Comparison of ENCODE assay signal across 8 cellular contexts in the genomic region with DNA sequence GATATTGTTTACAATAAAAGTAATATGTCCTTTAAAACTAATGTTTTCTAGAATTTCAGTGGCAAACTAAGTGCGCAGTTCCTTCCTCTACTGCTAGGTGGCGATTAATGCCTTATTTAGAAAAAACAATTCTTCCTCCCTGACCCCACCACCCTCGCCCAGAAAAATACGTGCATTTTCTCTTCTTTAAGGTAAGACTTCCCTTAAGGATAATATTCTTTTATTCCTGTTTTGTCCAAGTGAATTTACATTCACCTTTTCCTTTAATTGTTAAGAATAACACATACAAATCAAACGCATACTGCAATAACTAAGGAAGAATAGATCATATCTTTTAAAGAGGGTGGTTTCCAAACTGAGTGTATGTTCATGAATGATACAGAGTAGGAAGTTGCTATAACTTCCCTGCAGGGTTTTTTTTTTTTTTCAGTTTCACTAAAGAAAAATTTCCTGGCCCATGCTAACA. TPM values are rescaled to one million over a fixed set of nuclear protein-coding genes. Genes with fewer than 3 reads are reported as not detected.
DNase-seq lines count a peak whose midpoint lies in the region; ATAC-seq and TF ChIP-seq lines count a peak whose summit lies in the region.

No MANE protein-coding gene starts in this region.

- H3K79me2 ChIP-seq in OCI-LY7 (ENCODE audit: insufficient read depth, low read depth, low read length): no peaks in the 10 kb centered on the region

- intact Hi-C loops in OCI-LY7 (cut with micrococcal nuclease; ENCODE audit: unreplicated experiment): loop anchor here (1.0 to 10.0 kb wide), 3 partner anchors 100 to 370 kb away; no protein-coding TSS in a partner anchor
- intact Hi-C loops in posterior vena cava (cut with DNase I): no loop called here

- no peaks in the 10 kb centered on the region for H4K20me1 ChIP-seq in OCI-LY7 (ENCODE audit: insufficient read depth, low read length)

- POLR2A ChIA-PET in OCI-LY7 (lab: Charles Lee): interaction anchor here (1.0 kb wide), 1 partner anchor 71 kb away, joined by 3 read pairs; no protein-coding TSS in a partner anchor

- H3K4me2 ChIP-seq in OCI-LY7 (ENCODE audit: low read length): peak overlapping the region; percentile 19

- H3K4me3 ChIP-seq in OCI-LY7 (ENCODE audit: low read depth, low read length, poor library complexity, severe bottlenecking): no peak overlapping the region

- no peak overlapping the region for H3K27ac ChIP-seq in OCI-LY7 (ENCODE audit: low read depth, low read length, poor library complexity, severe bottlenecking)

- peak; percentile 75 for ATAC-seq in GM18907 (IDR thresholded peaks at IDR 0.05; ENCODE audit: unreplicated experiment)
- peak; percentile 75 for ATAC-seq in HG03280 (IDR thresholded peaks at IDR 0.05; ENCODE audit: unreplicated experiment)

- CTCF ChIA-PET in OCI-LY7 (lab: Charles Lee; ENCODE audit: unreplicated experiment): no interaction called here

- no peaks in the 10 kb centered on the region for H3K36me3 ChIP-seq in OCI-LY7 (ENCODE audit: insufficient read depth, low read length)

- no peak overlapping the region; the same call in 1 of the 2 replicates for H2AFZ ChIP-seq in OCI-LY7 (ENCODE audit: low read length)

- H3K4me1 ChIP-seq in OCI-LY7 (ENCODE audit: insufficient read depth, low read length, poor library complexity, severe bottlenecking): no peaks in the 10 kb centered on the region

- peak; percentile 19 for DNase-seq in Caki2 (ENCODE audit: low read depth)
- peak; percentile 40 for DNase-seq in OCI-LY7 (ENCODE audit: low spot score)
- DNase-seq in activated naive CD4-positive, alpha-beta T cell treated with Interleukin-2 at 50 U/mL for 16 hours: peak; percentile 40
- DNase-seq in glomerular visceral epithelial cell (ENCODE audit: extremely low spot score): peak; percentile 13
- DNase-seq in stimulated activated CD4-positive, alpha-beta T cell treated with anti-CD3 and anti-CD28 coated beads, Interleukin-1b, Interleukin-23, amount 100 ng/mL, for 4 hours (ENCODE audit: low read depth in 2 of 2): peak; percentile 18 to 27
- no peak for DNase-seq in posterior vena cava (ENCODE audit: low spot score)

- no peaks in the 10 kb centered on the region for H3K9me2 ChIP-seq in OCI-LY7 (ENCODE audit: insufficient read depth, low read length)

- no TSS peak for BruUV-seq in OCI-LY7 (replicated peaks; lab: Mats Ljungman, UMichigan)

- no peaks in the 10 kb centered on the region for H3K9me3 ChIP-seq in OCI-LY7 (ENCODE audit: low read length)

- peak; percentile 92 for TF ChIP-seq CTCF in OCI-LY7 (conservative IDR thresholded peaks at IDR 0.05; ENCODE audit: low read length)

- in situ Hi-C loops in Caki2 (cut with HindIII; ENCODE audit: low pct_unique_long_range_greater_than_20kb, low sequenced_read_pairs): no loop called here

RNA-seq across cellular contexts. Expression of gene PSMA1, which starts 17.0 kb away (rescaled TPM):
- 354 and 406 TPM in 2 replicates for total RNA-seq in Caki2 (2014; rRNA removed; shearing (Covaris generic); ENCODE audit: low replicate concordance)
- 134 and 173 TPM in 2 replicates for total RNA-seq in OCI-LY7 (2014; rRNA removed; shearing (Covaris generic))
- total RNA-seq in OCI-LY7 (2022): 171 TPM in 2 replicates
- 100 to 1,000 TPM; 112 to 140 TPM for total RNA-seq in posterior vena cava

RNA-seq across cellular contexts. Expression of gene COPB1, which starts 37.6 kb away (rescaled TPM):
- 248 and 274 TPM in 2 replicates for total RNA-seq in Caki2 (2014; rRNA removed; shearing (Covaris generic); ENCODE audit: low replicate concordance)
- total RNA-seq in OCI-LY7 (2014; rRNA removed; shearing (Covaris generic)): 61.1 and 81.7 TPM in 2 replicates
- total RNA-seq in OCI-LY7 (2022) (93.4 and 98.1 TPM in 2 replicates), posterior vena cava (100 to 1,000 TPM; 103 to 113 TPM)
